In genomic region chr11:64642418-64642735, GRCh38 we compare ENCODE assay signal across 21 cellular contexts. TPM values are rescaled to one million over a fixed set of nuclear protein-coding genes. Genes with fewer than 3 reads are reported as not detected.
A peak's percentile ranks its signal among the peaks of the same experiment; 100 is the strongest.
DNase-seq lines count a peak whose midpoint lies in the region; TF ChIP-seq lines count a peak whose summit lies in the region.
"Had no signal": no experiment of that assay in that cellular context is flagged by ENCODE, and none has a peak within 500 bp of the region (broad histone marks: within the 10 kb centered on the region; RNA-seq: fewer than 3 reads in every experiment).

No MANE protein-coding gene starts in this region.

- H3K9me3 ChIP-seq in WERI-Rb-1 (ENCODE audit: severe bottlenecking): no peaks in the 10 kb centered on the region
- no peaks in the 10 kb centered on the region for H3K9me3 ChIP-seq in testis
- H3K9me3 ChIP-seq in MG63: no peaks in the 10 kb centered on the region
- H3K9me3 ChIP-seq: adrenal gland had no signal

- no peak for TF ChIP-seq POLR2A in testis (IDR thresholded peaks at IDR 0.05)

- H3K4me1 ChIP-seq in testis: peaks cover 15% of the 10 kb centered on the region
- H3K4me1 ChIP-seq: adrenal gland had no signal

- H3K27ac ChIP-seq in WERI-Rb-1 (no peak overlapping the region), testis (peak overlapping the region in 1 of 2 donors; percentile 59)

- no peaks in the 10 kb centered on the region for H3K27me3 ChIP-seq in WERI-Rb-1 (ENCODE audit: insufficient read depth, low read depth, severe bottlenecking)
- H3K27me3 ChIP-seq in testis: no peaks in the 10 kb centered on the region
- peaks cover 25% of the 10 kb centered on the region for H3K27me3 ChIP-seq in MG63

- H3K36me3 ChIP-seq in WERI-Rb-1 (no peaks in the 10 kb centered on the region), testis (ENCODE audit: low read depth, missing control alignments) (no peaks in the 10 kb centered on the region), MG63 (no peaks in the 10 kb centered on the region)
- H3K36me3 ChIP-seq: adrenal gland had no signal

- no peak for TF ChIP-seq CTCF in WERI-Rb-1 (IDR thresholded peaks at IDR 0.05; ENCODE audit: low read depth, low read length)
- TF ChIP-seq CTCF in testis (IDR thresholded peaks at IDR 0.05): no peak

- intact Hi-C loops in testis (cut with DNase I; ENCODE audit: low total_unique reads): no loop called here

- peak overlapping the region; percentile 63 for H3K4me3 ChIP-seq in WERI-Rb-1 (ENCODE audit: low read depth, low read length)
- H3K4me3 ChIP-seq in testis: peak overlapping the region; percentile 59 to 61
- no peak overlapping the region for H3K4me3 ChIP-seq in MG63

- WGBS in testis, 2 donors: 0 to 2% methylated on average over 10 to 28 of the region's 30 CpGs

- DNase-seq in NCI-H748 (lab: John Stamatoyannopoulos, UW; ENCODE audit: unreplicated experiment): peak; percentile 29
- DNase-seq in NCI-H748 treated with DMSO at 0.1 percent for 48 hours (lab: John Stamatoyannopoulos, UW): no peak
- DNase-seq in WERI-Rb-1: no peak
- DNase-seq in left kidney (ENCODE audit: low read depth, low spot score): peak; percentile 19
- DNase-seq in testis: no peak
- no peak for DNase-seq in activated effector memory CD4-positive, alpha-beta T cell treated with Interleukin-2 at 50 U/mL for 16 hours
- DNase-seq in midbrain (lab: John Stamatoyannopoulos, UW): no peak
- DNase-seq in MG63: no peak
- DNase-seq: activated CD4-positive, alpha-beta memory T cell treated with anti-CD3 and anti-CD28 coated beads, Interleukin-2, amount 10 ng/mL, durations not matched to agents 7 days and 5 days; adrenal gland; CD4-positive, alpha-beta memory T cell; DND-41; foreskin melanocyte; NCI-H1436 treated with DMSO at 0.1 percent for 48 hours; NCI-H345 had no signal

RNA-seq across cellular contexts. Expression of gene SLC22A12, which starts 51.4 kb away (rescaled TPM):
- total RNA-seq in testis: not detected
- not detected for polyA plus RNA-seq in testis (ENCODE audit: insufficient read depth, low read depth, low replicate concordance)
- total RNA-seq in MG63 (2014; rRNA removed; shearing (Covaris generic); ENCODE audit: low replicate concordance): not detected in 2 replicates
- total RNA-seq: A172; activated CD4-positive, alpha-beta memory T cell treated with anti-CD3 and anti-CD28 coated beads, Interleukin-2, amount 10 ng/mL, durations not matched to agents 7 days and 5 days; adrenal gland; CD4-positive, alpha-beta memory T cell; chondrocyte; mucosa of gallbladder; OCI-LY7; progenitor cell of endocrine pancreas; subcutaneous adipose tissue had no signal
- polyA plus RNA-seq: adrenal gland; CD4-positive, alpha-beta memory T cell had no signal

Comparison
In these comparisons a context has a peak if more than half of its experiments do, and no peak if none do; other contexts are left out.
1. DNase-seq: peak in NCI-H748 (single experiment) and left kidney (single experiment); none in NCI-H748 treated with DMSO at 0.1 percent for 48 hours (single experiment), WERI-Rb-1 (single experiment), testis (single experiment), activated effector memory CD4-positive, alpha-beta T cell treated with Interleukin-2 at 50 U/mL for 16 hours (single experiment), midbrain (single experiment) and MG63 (single experiment).